Comparison of ENCODE assay signal across 1 cellular context in the genomic region with DNA sequence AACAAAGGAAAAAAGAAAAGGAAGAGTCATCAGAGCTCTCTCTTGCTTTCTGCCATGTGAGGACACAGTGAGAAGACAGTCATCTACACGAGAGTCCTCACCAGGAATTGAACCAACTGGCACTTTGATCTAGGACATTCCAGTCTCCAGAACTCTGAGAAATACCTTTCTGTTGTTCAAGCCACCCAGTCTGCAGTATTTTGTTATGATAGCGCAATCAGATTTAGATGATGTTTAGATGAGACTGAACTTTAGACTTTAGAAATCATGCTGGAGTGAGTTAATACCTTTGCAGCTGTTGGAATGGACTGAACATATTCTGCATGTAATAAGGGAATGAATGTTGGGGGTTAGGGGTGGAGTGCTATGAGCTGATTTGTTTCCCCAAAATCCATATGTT.
A peak's percentile ranks its signal among the peaks of the same experiment; 100 is the strongest.
TF ChIP-seq lines count a peak whose summit lies in the region.

No MANE protein-coding gene starts in this region.

TF ChIP-seq in HepG2, 621 proteins besides CTCF, POLR2A, EP300 and RAD21:
- no peak for TF ChIP-seq RELA (CRISPR knock-in tag; IDR thresholded peaks at IDR 0.05)
- TF ChIP-seq BHLHE40 (IDR thresholded peaks at IDR 0.05; ENCODE audit: low read length), result 0 out of 2 replicates have a peak, but pooled peaks have one; percentile 16
